ENCODE assay signal across 1 cellular context in the genomic region with DNA sequence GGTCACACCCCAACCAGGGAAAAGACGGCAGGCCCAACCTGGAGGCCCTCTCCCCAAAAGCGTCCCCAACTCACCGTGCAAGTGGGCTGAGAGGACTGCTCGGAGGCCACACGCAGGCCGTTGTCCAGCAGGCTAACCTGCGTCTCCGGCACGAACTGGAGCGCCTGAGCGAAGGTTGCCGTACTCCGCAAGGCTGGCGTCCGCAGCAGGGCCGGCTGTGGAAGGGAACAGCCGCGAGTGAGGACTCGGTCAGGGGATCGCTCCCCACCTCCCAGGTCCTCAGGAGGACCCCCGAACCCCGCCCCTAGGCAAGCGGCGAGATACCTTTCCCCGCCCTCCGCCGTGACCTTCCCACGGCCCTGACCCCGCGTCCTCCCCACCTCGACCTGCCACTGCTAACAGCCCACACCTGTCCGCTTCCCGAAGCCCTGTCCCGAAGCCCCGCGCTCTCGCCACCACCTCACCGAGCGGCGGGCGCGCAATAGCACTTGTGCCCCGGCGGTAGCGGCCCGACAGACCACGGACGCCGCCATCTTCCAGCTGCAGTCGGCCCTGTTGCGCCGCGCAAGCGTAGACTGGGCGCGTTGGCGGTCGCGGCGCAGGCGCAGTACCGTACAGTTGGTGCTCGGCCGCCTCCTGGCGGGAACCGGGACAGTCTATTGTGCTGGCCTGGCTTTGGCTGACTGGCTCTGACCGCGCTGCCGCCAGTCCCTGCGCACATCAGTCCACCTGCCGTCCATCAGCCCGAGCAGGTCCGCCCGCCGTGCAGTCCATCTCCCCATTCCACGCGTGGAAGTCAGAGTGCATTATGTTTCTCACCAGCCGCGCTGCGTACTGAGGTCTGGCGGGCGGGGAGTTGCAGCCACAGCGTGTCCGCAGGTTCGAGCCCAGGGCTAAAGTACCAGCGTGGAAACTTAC.
A peak's percentile ranks its signal among the peaks of the same experiment; 100 is the strongest.
TF ChIP-seq lines count a peak whose summit lies in the region.

Gene UQCRC1 (minus strand): TSS at position 559 of the 918 bp plus-strand sequence. CDS start 26 bp downstream, at position 533.

TF ChIP-seq in K562, 482 proteins besides CTCF, POLR2A, EP300 and RAD21 (continued from another document and continues in another):
- TF ChIP-seq ZBTB12 (CRISPR knock-in tag; IDR thresholded peaks at IDR 0.05): no peak
- no peak for TF ChIP-seq GABPB2 (CRISPR knock-in tag; conservative IDR thresholded peaks at IDR 0.05)
- no peak for TF ChIP-seq TOE1 (IDR thresholded peaks at IDR 0.05; ENCODE audit: borderline replicate concordance)
- peak; percentile 78; the same call in 1 of the 2 replicates for TF ChIP-seq TOE1 (CRISPR knock-in tag; IDR thresholded peaks at IDR 0.05; ENCODE audit: borderline replicate concordance, low read depth)
- TF ChIP-seq SMAD2 (IDR thresholded peaks at IDR 0.05; ENCODE audit: low read depth, low read length): no peak
- no peak for TF ChIP-seq HNRNPH1 (optimal IDR thresholded peaks at IDR 0.05; ENCODE audit: low read depth, low read length)
- no peak for TF ChIP-seq MITF (IDR thresholded peaks at IDR 0.05)
- no peak for TF ChIP-seq TRIM24 (IDR thresholded peaks at IDR 0.05)
- no peak for TF ChIP-seq PHB2 (IDR thresholded peaks at IDR 0.05; ENCODE audit: low read depth)
- TF ChIP-seq GTF2B (IDR thresholded peaks at IDR 0.05; ENCODE audit: extremely low read depth, insufficient read length): no peak
- TF ChIP-seq KLF16 (IDR thresholded peaks at IDR 0.05): no peak
- TF ChIP-seq ZNF41 (CRISPR knock-in tag; conservative IDR thresholded peaks at IDR 0.05): no peak
- no peak for TF ChIP-seq SRF (CRISPR knock-in tag; IDR thresholded peaks at IDR 0.05)
- peak; percentile 97 for TF ChIP-seq SUPT5H (IDR thresholded peaks at IDR 0.05)
- no peak for TF ChIP-seq IRF2 (CRISPR knock-in tag; IDR thresholded peaks at IDR 0.05)
- TF ChIP-seq MIER1 (IDR thresholded peaks at IDR 0.05; ENCODE audit: low read depth): no peak
- no peak for TF ChIP-seq GTF2F1 (IDR thresholded peaks at IDR 0.05; ENCODE audit: low read depth, low read length)
- peak; percentile 55; the same call in 1 of the 2 replicates for TF ChIP-seq ZKSCAN1 (IDR thresholded peaks at IDR 0.05; ENCODE audit: low read depth, low read length)
- TF ChIP-seq, protein P1, sequence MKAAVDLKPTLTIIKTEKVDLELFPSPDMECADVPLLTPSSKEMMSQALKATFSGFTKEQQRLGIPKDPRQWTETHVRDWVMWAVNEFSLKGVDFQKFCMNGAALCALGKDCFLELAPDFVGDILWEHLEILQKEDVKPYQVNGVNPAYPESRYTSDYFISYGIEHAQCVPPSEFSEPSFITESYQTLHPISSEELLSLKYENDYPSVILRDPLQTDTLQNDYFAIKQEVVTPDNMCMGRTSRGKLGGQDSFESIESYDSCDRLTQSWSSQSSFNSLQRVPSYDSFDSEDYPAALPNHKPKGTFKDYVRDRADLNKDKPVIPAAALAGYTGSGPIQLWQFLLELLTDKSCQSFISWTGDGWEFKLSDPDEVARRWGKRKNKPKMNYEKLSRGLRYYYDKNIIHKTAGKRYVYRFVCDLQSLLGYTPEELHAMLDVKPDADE (conservative IDR thresholded peaks at IDR 0.05; ENCODE audit: control insufficient read depth, low read depth, low read length): no peak; the same call in 1 of the 2 replicates
- TF ChIP-seq OTX1 (CRISPR knock-in tag; IDR thresholded peaks at IDR 0.05): 0 out of 2 replicates have a peak, but pooled peaks have one; percentile 62
- no peak for TF ChIP-seq HLTF (IDR thresholded peaks at IDR 0.05)
- TF ChIP-seq ZBTB17 (CRISPR knock-in tag; IDR thresholded peaks at IDR 0.05): no peak; the same call in 1 of the 2 replicates
- no peak for TF ChIP-seq ZBED1 (IDR thresholded peaks at IDR 0.05)
- TF ChIP-seq TGIF2 (CRISPR knock-in tag; IDR thresholded peaks at IDR 0.05): no peak
- no peak for TF ChIP-seq CC2D1A (IDR thresholded peaks at IDR 0.05)
- TF ChIP-seq ELF4 (CRISPR knock-in tag; IDR thresholded peaks at IDR 0.05): no peak
- TF ChIP-seq SETDB1 (IDR thresholded peaks at IDR 0.05; ENCODE audit: low read length): no peak
- TF ChIP-seq KAT7 (CRISPR knock-in tag; IDR thresholded peaks at IDR 0.05; ENCODE audit: borderline replicate concordance): peak; percentile 79; the same call in 1 of the 2 replicates
- TF ChIP-seq NFE2 (IDR thresholded peaks at IDR 0.05; ENCODE audit: low read depth): no peak
- TF ChIP-seq ZNF232 (CRISPR knock-in tag; IDR thresholded peaks at IDR 0.05): no peak
- no peak for TF ChIP-seq DIDO1 (tag; IDR thresholded peaks at IDR 0.05; ENCODE audit: low read depth)
- no peak for TF ChIP-seq RBM34 (IDR thresholded peaks at IDR 0.05; ENCODE audit: borderline replicate concordance, insufficient read depth, low read length)
- TF ChIP-seq, protein P2, sequence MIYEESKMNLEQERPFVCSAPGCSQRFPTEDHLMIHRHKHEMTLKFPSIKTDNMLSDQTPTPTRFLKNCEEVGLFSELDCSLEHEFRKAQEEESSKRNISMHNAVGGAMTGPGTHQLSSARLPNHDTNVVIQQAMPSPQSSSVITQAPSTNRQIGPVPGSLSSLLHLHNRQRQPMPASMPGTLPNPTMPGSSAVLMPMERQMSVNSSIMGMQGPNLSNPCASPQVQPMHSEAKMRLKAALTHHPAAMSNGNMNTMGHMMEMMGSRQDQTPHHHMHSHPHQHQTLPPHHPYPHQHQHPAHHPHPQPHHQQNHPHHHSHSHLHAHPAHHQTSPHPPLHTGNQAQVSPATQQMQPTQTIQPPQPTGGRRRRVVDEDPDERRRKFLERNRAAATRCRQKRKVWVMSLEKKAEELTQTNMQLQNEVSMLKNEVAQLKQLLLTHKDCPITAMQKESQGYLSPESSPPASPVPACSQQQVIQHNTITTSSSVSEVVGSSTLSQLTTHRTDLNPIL (CRISPR knock-in tag; IDR thresholded peaks at IDR 0.05): no peak
- no peak for TF ChIP-seq SRSF3 (IDR thresholded peaks at IDR 0.05; ENCODE audit: insufficient read depth, low read length)
- TF ChIP-seq ZNF253 (CRISPR knock-in tag; conservative IDR thresholded peaks at IDR 0.05): no peak
- TF ChIP-seq SMARCB1 (IDR thresholded peaks at IDR 0.05; ENCODE audit: insufficient read length, low read depth): no peak
- no peak for TF ChIP-seq NCOA2 (IDR thresholded peaks at IDR 0.05; ENCODE audit: partially characterized antibody in 2 of 2)
- no peak for TF ChIP-seq EHMT2 (IDR thresholded peaks at IDR 0.05)
- TF ChIP-seq ZNF445 (CRISPR knock-in tag; IDR thresholded peaks at IDR 0.05; ENCODE audit: low read depth): no peak
- TF ChIP-seq, protein P3, sequence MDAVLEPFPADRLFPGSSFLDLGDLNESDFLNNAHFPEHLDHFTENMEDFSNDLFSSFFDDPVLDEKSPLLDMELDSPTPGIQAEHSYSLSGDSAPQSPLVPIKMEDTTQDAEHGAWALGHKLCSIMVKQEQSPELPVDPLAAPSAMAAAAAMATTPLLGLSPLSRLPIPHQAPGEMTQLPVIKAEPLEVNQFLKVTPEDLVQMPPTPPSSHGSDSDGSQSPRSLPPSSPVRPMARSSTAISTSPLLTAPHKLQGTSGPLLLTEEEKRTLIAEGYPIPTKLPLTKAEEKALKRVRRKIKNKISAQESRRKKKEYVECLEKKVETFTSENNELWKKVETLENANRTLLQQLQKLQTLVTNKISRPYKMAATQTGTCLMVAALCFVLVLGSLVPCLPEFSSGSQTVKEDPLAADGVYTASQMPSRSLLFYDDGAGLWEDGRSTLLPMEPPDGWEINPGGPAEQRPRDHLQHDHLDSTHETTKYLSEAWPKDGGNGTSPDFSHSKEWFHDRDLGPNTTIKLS (IDR thresholded peaks at IDR 0.05; ENCODE audit: borderline replicate concordance, low read depth): no peak
- TF ChIP-seq CCNT2 (IDR thresholded peaks at IDR 0.05; ENCODE audit: borderline replicate concordance, extremely low read depth, insufficient read length, low read depth, low read length): no peak
- TF ChIP-seq ZNF354B (CRISPR knock-in tag; IDR thresholded peaks at IDR 0.05): no peak
- TF ChIP-seq ZNF57 (CRISPR knock-in tag; IDR thresholded peaks at IDR 0.05): no peak
- no peak for TF ChIP-seq ZNF785 (CRISPR knock-in tag; IDR thresholded peaks at IDR 0.05)
- TF ChIP-seq ETV6 (IDR thresholded peaks at IDR 0.05; ENCODE audit: borderline replicate concordance in 1 of 2, low read depth in 2 of 2, low read length in 1 of 2): no peak
- TF ChIP-seq ETV6 (CRISPR knock-in tag; IDR thresholded peaks at IDR 0.05; ENCODE audit: borderline replicate concordance): no peak
- no peak for TF ChIP-seq FOSL1 (tag; conservative IDR thresholded peaks at IDR 0.05)
- TF ChIP-seq, protein P4, sequence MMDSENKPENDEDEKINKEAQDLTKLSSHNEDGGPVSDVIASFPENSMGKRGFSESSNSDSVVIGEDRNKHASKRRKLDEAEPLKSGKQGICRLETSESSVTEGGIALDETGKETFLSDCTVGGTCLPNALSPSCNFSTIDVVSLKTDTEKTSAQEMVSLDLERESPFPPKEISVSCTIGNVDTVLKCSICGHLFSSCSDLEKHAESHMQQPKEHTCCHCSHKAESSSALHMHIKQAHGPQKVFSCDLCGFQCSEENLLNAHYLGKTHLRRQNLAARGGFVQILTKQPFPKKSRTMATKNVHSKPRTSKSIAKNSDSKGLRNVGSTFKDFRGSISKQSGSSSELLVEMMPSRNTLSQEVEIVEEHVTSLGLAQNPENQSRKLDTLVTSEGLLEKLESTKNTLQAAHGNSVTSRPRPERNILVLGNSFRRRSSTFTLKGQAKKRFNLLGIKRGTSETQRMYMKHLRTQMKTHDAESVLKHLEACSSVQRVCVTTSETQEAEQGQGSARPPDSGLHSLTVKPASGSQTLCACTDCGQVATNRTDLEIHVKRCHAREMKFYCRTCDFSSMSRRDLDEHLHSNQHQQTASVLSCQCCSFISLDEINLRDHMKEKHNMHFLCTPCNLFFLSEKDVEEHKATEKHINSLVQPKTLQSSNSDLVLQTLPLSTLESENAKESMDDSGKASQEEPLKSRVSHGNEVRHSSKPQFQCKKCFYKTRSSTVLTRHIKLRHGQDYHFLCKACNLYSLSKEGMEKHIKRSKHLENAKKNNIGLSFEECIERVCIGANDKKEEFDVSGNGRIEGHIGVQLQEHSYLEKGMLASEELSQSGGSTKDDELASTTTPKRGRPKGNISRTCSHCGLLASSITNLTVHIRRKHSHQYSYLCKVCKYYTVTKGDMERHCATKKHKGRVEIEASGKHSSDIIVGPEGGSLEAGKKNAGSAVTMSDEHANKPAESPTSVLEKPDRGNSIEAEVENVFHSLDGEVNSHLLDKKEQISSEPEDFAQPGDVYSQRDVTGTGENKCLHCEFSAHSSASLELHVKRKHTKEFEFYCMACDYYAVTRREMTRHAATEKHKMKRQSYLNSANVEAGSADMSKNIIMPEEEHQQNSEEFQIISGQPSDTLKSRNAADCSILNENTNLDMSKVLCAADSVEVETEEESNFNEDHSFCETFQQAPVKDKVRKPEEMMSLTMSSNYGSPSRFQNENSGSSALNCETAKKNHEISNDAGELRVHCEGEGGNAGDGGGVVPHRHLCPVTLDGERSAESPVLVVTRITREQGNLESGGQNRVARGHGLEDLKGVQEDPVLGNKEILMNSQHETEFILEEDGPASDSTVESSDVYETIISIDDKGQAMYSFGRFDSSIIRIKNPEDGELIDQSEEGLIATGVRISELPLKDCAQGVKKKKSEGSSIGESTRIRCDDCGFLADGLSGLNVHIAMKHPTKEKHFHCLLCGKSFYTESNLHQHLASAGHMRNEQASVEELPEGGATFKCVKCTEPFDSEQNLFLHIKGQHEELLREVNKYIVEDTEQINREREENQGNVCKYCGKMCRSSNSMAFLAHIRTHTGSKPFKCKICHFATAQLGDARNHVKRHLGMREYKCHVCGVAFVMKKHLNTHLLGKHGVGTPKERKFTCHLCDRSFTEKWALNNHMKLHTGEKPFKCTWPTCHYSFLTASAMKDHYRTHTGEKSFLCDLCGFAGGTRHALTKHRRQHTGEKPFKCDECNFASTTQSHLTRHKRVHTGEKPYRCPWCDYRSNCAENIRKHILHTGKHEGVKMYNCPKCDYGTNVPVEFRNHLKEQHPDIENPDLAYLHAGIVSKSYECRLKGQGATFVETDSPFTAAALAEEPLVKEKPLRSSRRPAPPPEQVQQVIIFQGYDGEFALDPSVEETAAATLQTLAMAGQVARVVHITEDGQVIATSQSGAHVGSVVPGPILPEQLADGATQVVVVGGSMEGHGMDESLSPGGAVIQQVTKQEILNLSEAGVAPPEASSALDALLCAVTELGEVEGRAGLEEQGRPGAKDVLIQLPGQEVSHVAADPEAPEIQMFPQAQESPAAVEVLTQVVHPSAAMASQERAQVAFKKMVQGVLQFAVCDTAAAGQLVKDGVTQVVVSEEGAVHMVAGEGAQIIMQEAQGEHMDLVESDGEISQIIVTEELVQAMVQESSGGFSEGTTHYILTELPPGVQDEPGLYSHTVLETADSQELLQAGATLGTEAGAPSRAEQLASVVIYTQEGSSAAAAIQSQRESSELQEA (IDR thresholded peaks at IDR 0.05; ENCODE audit: low read depth): no peak
- TF ChIP-seq, protein P5, sequence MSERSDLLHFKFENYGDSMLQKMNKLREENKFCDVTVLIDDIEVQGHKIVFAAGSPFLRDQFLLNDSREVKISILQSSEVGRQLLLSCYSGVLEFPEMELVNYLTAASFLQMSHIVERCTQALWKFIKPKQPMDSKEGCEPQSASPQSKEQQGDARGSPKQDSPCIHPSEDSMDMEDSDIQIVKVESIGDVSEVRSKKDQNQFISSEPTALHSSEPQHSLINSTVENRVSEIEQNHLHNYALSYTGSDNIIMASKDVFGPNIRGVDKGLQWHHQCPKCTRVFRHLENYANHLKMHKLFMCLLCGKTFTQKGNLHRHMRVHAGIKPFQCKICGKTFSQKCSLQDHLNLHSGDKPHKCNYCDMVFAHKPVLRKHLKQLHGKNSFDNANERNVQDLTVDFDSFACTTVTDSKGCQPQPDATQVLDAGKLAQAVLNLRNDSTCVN (CRISPR knock-in tag; IDR thresholded peaks at IDR 0.05): no peak
- no peak for TF ChIP-seq ZNF121 (CRISPR knock-in tag; conservative IDR thresholded peaks at IDR 0.05)
